15 cellular contexts compared by ENCODE assay signal in the genomic region with DNA sequence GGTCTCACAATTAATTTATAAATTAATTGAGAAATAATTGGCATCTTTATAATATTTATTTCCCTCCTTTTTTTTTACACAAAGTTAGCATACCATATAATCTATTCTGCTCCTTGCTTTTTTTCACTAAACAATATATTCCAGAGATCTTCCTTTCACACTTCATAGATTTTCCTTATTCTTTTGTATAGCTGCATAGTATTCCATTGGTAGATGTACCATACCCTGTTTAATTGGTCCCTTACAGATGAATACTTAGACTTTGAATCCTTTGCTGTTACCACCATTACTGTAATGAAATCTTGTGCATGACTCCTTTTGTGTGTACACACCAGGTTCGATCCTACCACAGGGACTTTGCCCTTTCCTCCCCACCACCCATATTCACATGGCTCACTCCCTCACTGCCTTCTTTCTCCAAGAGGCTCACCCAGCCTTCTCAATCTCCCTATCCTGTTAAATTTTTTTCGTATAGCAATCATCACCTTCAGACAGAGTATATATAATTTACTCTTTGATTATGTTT. TPM values are rescaled to one million over a fixed set of nuclear protein-coding genes. Genes with fewer than 3 reads are reported as not detected.
DNase-seq lines count a peak whose midpoint lies in the region; ATAC-seq and TF ChIP-seq lines count a peak whose summit lies in the region.
"Had no signal": no experiment of that assay in that cellular context is flagged by ENCODE, and none has a peak within 500 bp of the region (broad histone marks: within the 10 kb centered on the region; RNA-seq: fewer than 3 reads in every experiment).

No MANE protein-coding gene starts in this region.

- H3K9ac ChIP-seq in HCT116 (ENCODE audit: low read length): no peak overlapping the region

- H3K4me2 ChIP-seq in HCT116 (ENCODE audit: low read length) (no peak overlapping the region), hepatocyte (no peak overlapping the region)
- H3K4me2 ChIP-seq: GM23338 had no signal

- H3K9me3 Mint-ChIP-seq in Caco-2 (ENCODE audit: unreplicated experiment): peaks cover 10% of the 10 kb centered on the region
- H3K9me3 Mint-ChIP-seq in progenitor cell of endocrine pancreas (ENCODE audit: low read depth): peaks cover 5% of the 10 kb centered on the region
- H3K9me3 Mint-ChIP-seq: CD8-positive, alpha-beta memory T cell had no signal

- H3K4me3 Mint-ChIP-seq in Caco-2 (ENCODE audit: unreplicated experiment) (no peak overlapping the region), progenitor cell of endocrine pancreas (ENCODE audit: low read depth) (no peak overlapping the region)
- H3K4me3 Mint-ChIP-seq: CD4-positive, CD25-positive, alpha-beta regulatory T cell; CD8-positive, alpha-beta memory T cell; GM23338 had no signal

- no peak for TF ChIP-seq CTCF in Caco-2 (IDR thresholded peaks at IDR 0.05; ENCODE audit: insufficient read depth in 1 of 2, low read depth in 1 of 2, low read length in 1 of 2, severe bottlenecking in 1 of 2, unreplicated experiment in 1 of 2)
- TF ChIP-seq CTCF in HCT116 (IDR thresholded peaks at IDR 0.05 in 2 of 3, conservative IDR thresholded peaks at IDR 0.05 in 1 of 3; ENCODE audit: borderline replicate concordance in 1 of 3, insufficient read depth in 1 of 3, low read depth in 2 of 3, low read length in 2 of 3): no peak
- no peak for TF ChIP-seq CTCF in hepatocyte (IDR thresholded peaks at IDR 0.05; ENCODE audit: poor library complexity)
- no peak for TF ChIP-seq CTCF in progenitor cell of endocrine pancreas (IDR thresholded peaks at IDR 0.05; ENCODE audit: unreplicated experiment)

- H2AFZ ChIP-seq in HCT116 (ENCODE audit: low read depth, low read length, poor library complexity, severe bottlenecking) (peak overlapping the region; percentile 17), hepatocyte (no peak overlapping the region)
- H2AFZ ChIP-seq: GM23338 had no signal

- no peak for TF ChIP-seq RAD21 in HCT116 (IDR thresholded peaks at IDR 0.05; ENCODE audit: low read depth)

- peaks cover 21% of the 10 kb centered on the region for H3K4me1 Mint-ChIP-seq in Caco-2 (ENCODE audit: low read depth, unreplicated experiment)
- H3K4me1 Mint-ChIP-seq in progenitor cell of endocrine pancreas (ENCODE audit: low read depth): peaks cover 22% of the 10 kb centered on the region
- H3K4me1 Mint-ChIP-seq: CD4-positive, CD25-positive, alpha-beta regulatory T cell; CD8-positive, alpha-beta memory T cell had no signal

- H3K36me3 ChIP-seq in Caco-2 (ENCODE audit: control insufficient read depth, insufficient read depth, low read length) (no peaks in the 10 kb centered on the region), HCT116 (ENCODE audit: control insufficient read depth in 1 of 2, insufficient read depth in 2 of 2, low read length in 2 of 2) (no peaks in the 10 kb centered on the region), hepatocyte (replicated peaks; ENCODE audit: insufficient read depth, low read depth) (no peaks in the 10 kb centered on the region)
- H3K36me3 ChIP-seq: BE2C had no signal

- H3K27me3 Mint-ChIP-seq in Caco-2 (ENCODE audit: insufficient read depth, unreplicated experiment): no peaks in the 10 kb centered on the region
- no peaks in the 10 kb centered on the region for H3K27me3 Mint-ChIP-seq in progenitor cell of endocrine pancreas
- H3K27me3 Mint-ChIP-seq: CD4-positive, CD25-positive, alpha-beta regulatory T cell; CD8-positive, alpha-beta memory T cell had no signal

- H3K4me3 ChIP-seq in Caco-2 (ENCODE audit: low read depth, low read length): no peak overlapping the region
- H3K4me3 ChIP-seq in HCT116 (replicated peaks in 1 of 2; ENCODE audit: low read depth in 1 of 2, low read length in 2 of 2): no peak overlapping the region
- H3K4me3 ChIP-seq in hepatocyte: no peak overlapping the region
- H3K4me3 ChIP-seq: GM23338 had no signal

- peaks cover 18% of the 10 kb centered on the region for H3K4me1 ChIP-seq in Caco-2
- H3K4me1 ChIP-seq in HCT116 (ENCODE audit: control insufficient read depth in 1 of 2, insufficient read depth in 2 of 2, low read length in 2 of 2): peaks cover 16 to 25% of the 10 kb centered on the region in 2 experiments
- no peaks in the 10 kb centered on the region for H3K4me1 ChIP-seq in hepatocyte (ENCODE audit: insufficient read depth)

- H4K20me1 ChIP-seq in HCT116 (ENCODE audit: insufficient read depth) (no peaks in the 10 kb centered on the region), hepatocyte (ENCODE audit: insufficient read depth, poor library complexity, severe bottlenecking) (no peaks in the 10 kb centered on the region)

- RAD21 ChIA-PET in HCT116 (lab: Charles Lee; ENCODE audit: low non-redundant PET in 1 of 2, low total read pairs in 2 of 2, uncharacterized antibody in 2 of 2, unreplicated experiment in 2 of 2): no interaction called here

- POLR2A ChIA-PET in Caco-2 (lab: Charles Lee): interaction anchor here (2.2 kb wide), 1 partner anchor 22 kb away, joined by 11 read pairs; no protein-coding TSS in a partner anchor
- POLR2A ChIA-PET in HCT116 (lab: Charles Lee): no interaction called here

- BruUV-seq in Caco-2 (replicated peaks; lab: Mats Ljungman, UMichigan) (no TSS peak), HCT116 (replicated peaks; lab: Mats Ljungman, UMichigan) (no TSS peak)

- H3K36me3 Mint-ChIP-seq in Caco-2 (ENCODE audit: insufficient read depth, unreplicated experiment) (no peaks in the 10 kb centered on the region), progenitor cell of endocrine pancreas (ENCODE audit: insufficient read depth) (no peaks in the 10 kb centered on the region)
- H3K36me3 Mint-ChIP-seq: CD4-positive, CD25-positive, alpha-beta regulatory T cell; CD8-positive, alpha-beta memory T cell had no signal

- peak overlapping the region; percentile 41 for H3K27ac Mint-ChIP-seq in Caco-2 (ENCODE audit: unreplicated experiment)
- peak overlapping the region; percentile 57 for H3K27ac Mint-ChIP-seq in progenitor cell of endocrine pancreas
- H3K27ac Mint-ChIP-seq: CD4-positive, CD25-positive, alpha-beta regulatory T cell; CD8-positive, alpha-beta memory T cell; GM23338 had no signal

- intact Hi-C loops in Caco-2 (cut with micrococcal nuclease; ENCODE audit: unreplicated experiment): no loop called here
- intact Hi-C loops in HCT116 (cut with micrococcal nuclease): no loop called here

- DNase-seq in Caco-2: no peak
- DNase-seq in HCT116 (ENCODE audit: low read depth, low spot score): no peak
- no peak for DNase-seq in hepatocyte (ENCODE audit: low spot score)
- no peak for DNase-seq in progenitor cell of endocrine pancreas (ENCODE audit: low spot score, unreplicated experiment)
- DNase-seq in NK-92 (lab: John Stamatoyannopoulos, UW; ENCODE audit: unreplicated experiment): no peak
- DNase-seq in NCI-H1092 treated with DMSO at 0.1 percent for 48 hours (lab: John Stamatoyannopoulos, UW): no peak
- DNase-seq: ACHN; BE2C; C1 segment of cervical spinal cord; CD4-positive, CD25-positive, alpha-beta regulatory T cell; CD8-positive, alpha-beta memory T cell; COR-L47; HCEC 1CT had no signal

- TF ChIP-seq POLR2A in HCT116 (IDR thresholded peaks at IDR 0.05; ENCODE audit: borderline replicate concordance, extremely low read depth, insufficient read depth, insufficient read length): no peak

- CTCF ChIA-PET in Caco-2 (lab: Charles Lee) (interaction anchor here (0.6 kb wide), 1 partner anchor 110 kb away, joined by 3 read pairs; no protein-coding TSS in a partner anchor), HCT116 (lab: Charles Lee) (no interaction called here)

- ATAC-seq in HCT116: no peak
- ATAC-seq in GM18519 (IDR thresholded peaks at IDR 0.05; ENCODE audit: low FRiP score, unreplicated experiment): no peak
- ATAC-seq: GM23338 had no signal

- H3K9me2 ChIP-seq in HCT116 (ENCODE audit: insufficient read depth) (no peaks in the 10 kb centered on the region), hepatocyte (replicated peaks; ENCODE audit: insufficient read depth) (no peaks in the 10 kb centered on the region)

- H3K27me3 ChIP-seq in Caco-2 (replicated peaks; ENCODE audit: control insufficient read depth, insufficient read depth, low read length): no peaks in the 10 kb centered on the region
- H3K27me3 ChIP-seq in HCT116 (ENCODE audit: insufficient read depth, low read length): no peaks in the 10 kb centered on the region
- no peaks in the 10 kb centered on the region for H3K27me3 ChIP-seq in hepatocyte
- H3K27me3 ChIP-seq: BE2C had no signal

- H3K27ac ChIP-seq in HCT116 (ENCODE audit: low read depth, low read length) (no peak overlapping the region), hepatocyte (peak overlapping the region; percentile 71)

- H3K79me2 ChIP-seq in HCT116 (ENCODE audit: insufficient read depth, low read length) (no peaks in the 10 kb centered on the region), hepatocyte (no peaks in the 10 kb centered on the region)

- H3K9me3 ChIP-seq in Caco-2 (no peaks in the 10 kb centered on the region), HCT116 (ENCODE audit: control insufficient read depth in 1 of 2, insufficient read depth in 1 of 2, low read depth in 1 of 2, low read length in 2 of 2) (no peaks in the 10 kb centered on the region), hepatocyte (ENCODE audit: low read depth) (no peaks in the 10 kb centered on the region)
- H3K9me3 ChIP-seq: BE2C had no signal

- 77% methylated on average over 2 of the region's 2 CpGs for WGBS in hepatocyte (ENCODE audit: low lambda C conversion rate, missing lambda C conversion rate)

TF ChIP-seq in HCT116, 20 proteins besides CTCF, POLR2A, EP300 and RAD21 (continues in another document):
- TF ChIP-seq SIN3A (IDR thresholded peaks at IDR 0.05; ENCODE audit: low read depth) (no peak), EGR1 (IDR thresholded peaks at IDR 0.05; ENCODE audit: low read depth) (no peak), JUND (IDR thresholded peaks at IDR 0.05) (no peak), EZH2 (IDR thresholded peaks at IDR 0.05) (no peak), SP1 (IDR thresholded peaks at IDR 0.05; ENCODE audit: low read depth) (no peak), CEBPB (IDR thresholded peaks at IDR 0.05; ENCODE audit: low read depth) (no peak), ZNF274 (IDR thresholded peaks at IDR 0.05; ENCODE audit: low read depth, low read length) (no peak), TCF7L2 (IDR thresholded peaks at IDR 0.05; ENCODE audit: borderline replicate concordance, extremely low read depth, insufficient read depth, insufficient read length) (no peak), POLR2AphosphoS5 (IDR thresholded peaks at IDR 0.05; ENCODE audit: low read depth, low read length) (no peak), YY1 (IDR thresholded peaks at IDR 0.05; ENCODE audit: extremely low read depth, insufficient replicate concordance, low read depth, low read length) (no peak), SRF (IDR thresholded peaks at IDR 0.05; ENCODE audit: low read depth) (no peak), CBX3 (IDR thresholded peaks at IDR 0.05; ENCODE audit: low read depth) (no peak), EZH2phosphoT487 (IDR thresholded peaks at IDR 0.05; ENCODE audit: borderline replicate concordance) (no peak), FOSL1 (IDR thresholded peaks at IDR 0.05; ENCODE audit: low read depth) (no peak)

RNA-seq across cellular contexts. Expression of gene RBX1, which starts 48.9 kb away (rescaled TPM):
- total RNA-seq in Caco-2 (2022): 69.1 and 70.0 TPM in 2 replicates
- total RNA-seq in HCT116 (2021; ENCODE audit: unreplicated experiment): 51.2 TPM
- polyA plus RNA-seq in HCT116 (2012): 51.2 and 61.2 TPM in 2 replicates
- 63.2 and 84.4 TPM in 2 replicates for total RNA-seq in hepatocyte
- polyA plus RNA-seq in hepatocyte: 179 and 191 TPM in 2 replicates
- total RNA-seq in progenitor cell of endocrine pancreas: 59.2 and 60.9 TPM in 2 replicates
